21 cellular contexts compared by ENCODE assay signal in genomic region chr5:14293279-14293678, GRCh38.
DNase-seq lines count a peak whose midpoint lies in the region; ATAC-seq and TF ChIP-seq lines count a peak whose summit lies in the region.
"Had no signal": no experiment of that assay in that cellular context is flagged by ENCODE, and none has a peak within 500 bp of the region (broad histone marks: within the 10 kb centered on the region; RNA-seq: fewer than 3 reads in every experiment).

No MANE protein-coding gene starts in this region.

- peaks cover 42% of the 10 kb centered on the region for H3K4me1 Mint-ChIP-seq in brain

- H3K27me3 ChIP-seq in osteoblast (ENCODE audit: insufficient read depth, low read length), result no peaks in the 10 kb centered on the region
- H3K27me3 ChIP-seq: SJCRH30 had no signal

- peaks cover 14% of the 10 kb centered on the region for H3K4me1 ChIP-seq in osteoblast (ENCODE audit: insufficient read depth, low read length)
- H3K4me1 ChIP-seq: SJCRH30 had no signal

- intact Hi-C loops in Right ventricle myocardium superior (cut with DNase I), result no loop called here
- intact Hi-C loops in cardiac septum (cut with DNase I), result no loop called here

- H3K36me3 ChIP-seq in osteoblast (ENCODE audit: insufficient read depth, low read length), result peaks cover 77% of the 10 kb centered on the region

- no peak overlapping the region for H3K4me3 Mint-ChIP-seq in brain
- H3K4me3 Mint-ChIP-seq: B cell had no signal

- H2AFZ ChIP-seq in osteoblast (ENCODE audit: low read length), result no peak overlapping the region

- H3K27me3 Mint-ChIP-seq in brain, result no peaks in the 10 kb centered on the region
- H3K27me3 Mint-ChIP-seq: B cell had no signal

- ATAC-seq in Right ventricle myocardium superior (ENCODE audit: poor library complexity) (peak; percentile 50), HG02759 (IDR thresholded peaks at IDR 0.05; ENCODE audit: unreplicated experiment) (no peak)
- no peak for ATAC-seq in activated CD4-positive, CD25-positive, alpha-beta regulatory T cell treated with anti-CD3 and anti-CD28 coated beads, Interleukin-2, amount 50 U/mL, for 24 hours
- ATAC-seq: HepG2 had no signal

- H3K9me3 Mint-ChIP-seq in brain, result no peaks in the 10 kb centered on the region

- H3K4me3 ChIP-seq in osteoblast (ENCODE audit: insufficient read depth, low read length), result no peak overlapping the region
- H3K4me3 ChIP-seq: SJCRH30 had no signal

- H3K9me3 ChIP-seq in osteoblast (ENCODE audit: low read depth, low read length), result no peaks in the 10 kb centered on the region
- H3K9me3 ChIP-seq: SJCRH30 had no signal

- H3K27ac ChIP-seq in osteoblast (ENCODE audit: low read depth, low read length) (peak overlapping the region; percentile 23), caudate nucleus (ENCODE audit: low read depth, low read length) (no peak overlapping the region)
- H3K27ac ChIP-seq: SJCRH30 had no signal

- H4K20me1 ChIP-seq in osteoblast (ENCODE audit: insufficient read depth, low read length), result peaks cover 14% of the 10 kb centered on the region

- peaks cover 69% of the 10 kb centered on the region for H3K36me3 Mint-ChIP-seq in brain

- TF ChIP-seq CTCF in brain (conservative IDR thresholded peaks at IDR 0.05), result no peak
- no peak for TF ChIP-seq CTCF in osteoblast (IDR thresholded peaks at IDR 0.05; ENCODE audit: extremely low read depth, low read depth, low read length)

- DNase-seq in Right ventricle myocardium superior (no peak), cardiac septum (ENCODE audit: low spot score) (no peak), osteoblast (ENCODE audit: insufficient read length, low spot score, missing footprints) (no peak), caudate nucleus (lab: John Stamatoyannopoulos, UW) (no peak), NCI-H1105 (lab: John Stamatoyannopoulos, UW) (no peak)
- DNase-seq: EL, GF-D8, KBM-7, MM.1S, NCI-H1048, NCI-H1436, NCI-H187 treated with DMSO at 0.1 percent for 48 hours, NCI-H2107, NCI-H510A treated with DMSO at 0.1 percent for 48 hours, NCI-H748 treated with DMSO at 0.1 percent for 48 hours, SJCRH30 had no signal

- peaks cover 91% of the 10 kb centered on the region for H3K79me2 ChIP-seq in osteoblast (ENCODE audit: insufficient read depth, low read length)

- H3K4me2 ChIP-seq in osteoblast (ENCODE audit: insufficient read depth, low read length), result no peak overlapping the region

- peak overlapping the region in 4 of 5 experiments; percentile 64 to 79 (median 70) for H3K27ac Mint-ChIP-seq in brain
- H3K27ac Mint-ChIP-seq: B cell had no signal
